8 cellular contexts compared by ENCODE assay signal in the genomic region with DNA sequence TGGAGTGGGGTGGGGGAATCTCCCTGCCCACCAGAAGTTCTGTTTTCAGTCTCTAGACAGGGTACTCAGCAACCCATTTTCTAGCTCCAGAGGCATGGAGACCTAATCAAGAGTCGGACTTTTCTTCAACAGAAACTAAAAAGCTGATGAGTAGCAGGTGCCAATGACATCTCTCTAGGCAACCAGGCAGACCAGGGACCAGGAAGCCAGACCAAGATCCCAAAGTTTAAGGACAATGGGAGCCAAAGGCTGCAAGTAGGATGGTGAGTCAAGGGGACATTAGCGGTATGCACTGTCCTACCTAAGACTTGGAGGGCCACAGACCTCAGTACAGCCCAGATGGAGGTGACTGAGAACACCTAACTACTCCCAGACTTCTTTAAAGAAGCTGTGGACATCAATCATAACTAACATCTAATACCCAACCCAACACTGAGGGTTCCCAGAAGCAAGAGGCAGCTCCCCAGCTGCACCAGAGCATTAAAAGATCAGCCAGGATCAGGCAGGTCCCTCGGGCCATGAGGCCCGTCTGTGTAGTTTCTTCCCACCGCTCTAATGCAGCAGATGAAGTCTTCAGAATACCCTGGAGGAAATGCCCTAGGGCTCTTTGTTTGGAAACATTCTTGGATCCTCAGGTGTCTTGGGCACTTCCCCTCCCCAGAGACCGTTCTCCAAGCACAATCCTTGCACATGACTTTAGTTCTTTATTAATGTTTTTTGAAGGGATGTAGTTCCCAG. TPM values are rescaled to one million over a fixed set of nuclear protein-coding genes. Genes with fewer than 3 reads are reported as not detected.
DNase-seq lines count a peak whose midpoint lies in the region; ATAC-seq lines count a peak whose summit lies in the region.

No MANE protein-coding gene starts in this region.

- no peaks in the 10 kb centered on the region for H3K9me3 ChIP-seq in iPS DF 6.9 (ENCODE audit: control insufficient read depth, insufficient read depth, low read length)

- H3K27me3 Mint-ChIP-seq in activated CD4-positive, alpha-beta memory T cell treated with anti-CD3 and anti-CD28 coated beads, Interleukin-2, amount 10 ng/mL, durations not matched to agents 7 days and 5 days = no peaks in the 10 kb centered on the region
- peaks cover 0 to 5% of the 10 kb centered on the region in 2 donors for H3K27me3 Mint-ChIP-seq in stimulated activated naive B cell treated with anti-CD40 and anti-IgM and Interleukin-4, amounts not matched to agents 10 μg/mL and 1 μg/mL and 100 μg/mL, for 72 hours

- POLR2A ChIA-PET in activated CD4-positive, alpha-beta memory T cell treated with anti-CD3 and anti-CD28 coated beads, Interleukin-2, amount 10 ng/mL, durations not matched to agents 7 days and 5 days (lab: Charles Lee) = interaction anchor here (0.6 to 2.4 kb wide), 10 partner anchors 9 to 449 kb away, joined by 3 to 16 read pairs (median 3); a partner anchor contains a TSS

- CTCF ChIA-PET in activated CD4-positive, alpha-beta memory T cell treated with anti-CD3 and anti-CD28 coated beads, Interleukin-2, amount 10 ng/mL, durations not matched to agents 7 days and 5 days (lab: Charles Lee) = interaction anchor here (0.7 to 2.2 kb wide), 7 partner anchors 8 to 284 kb away, joined by 3 to 6 read pairs (median 3); a partner anchor contains a TSS

- H3K4me1 ChIP-seq in iPS DF 6.9 (ENCODE audit: control insufficient read depth, insufficient read depth, low read length) = peaks cover 3% of the 10 kb centered on the region; the same call in 1 of the 2 replicates

- H3K4me3 ChIP-seq in iPS DF 6.9 (ENCODE audit: low read length) = peak overlapping the region; percentile 78; the same call in 1 of the 2 replicates

- H3K36me3 ChIP-seq in iPS DF 6.9 (ENCODE audit: control insufficient read depth, insufficient read depth, low read length) = peaks cover 12% of the 10 kb centered on the region

- peak overlapping the region; percentile 89 for H3K4me3 Mint-ChIP-seq in activated CD4-positive, alpha-beta memory T cell treated with anti-CD3 and anti-CD28 coated beads, Interleukin-2, amount 10 ng/mL, durations not matched to agents 7 days and 5 days
- H3K4me3 Mint-ChIP-seq in stimulated activated naive B cell treated with anti-CD40 and anti-IgM and Interleukin-4, amounts not matched to agents 10 μg/mL and 1 μg/mL and 100 μg/mL, for 72 hours = peak overlapping the region; percentile 93 to 99

- peaks cover 39% of the 10 kb centered on the region for H3K4me1 Mint-ChIP-seq in activated CD4-positive, alpha-beta memory T cell treated with anti-CD3 and anti-CD28 coated beads, Interleukin-2, amount 10 ng/mL, durations not matched to agents 7 days and 5 days
- peaks cover 25 to 40% of the 10 kb centered on the region in 2 donors for H3K4me1 Mint-ChIP-seq in stimulated activated naive B cell treated with anti-CD40 and anti-IgM and Interleukin-4, amounts not matched to agents 10 μg/mL and 1 μg/mL and 100 μg/mL, for 72 hours

- peak overlapping the region; percentile 81 for H3K27ac Mint-ChIP-seq in activated CD4-positive, alpha-beta memory T cell treated with anti-CD3 and anti-CD28 coated beads, Interleukin-2, amount 10 ng/mL, durations not matched to agents 7 days and 5 days
- peak overlapping the region; percentile 98 for H3K27ac Mint-ChIP-seq in stimulated activated naive B cell treated with anti-CD40 and anti-IgM and Interleukin-4, amounts not matched to agents 10 μg/mL and 1 μg/mL and 100 μg/mL, for 72 hours

- H3K27ac ChIP-seq in iPS DF 6.9 (ENCODE audit: low read length) = no peak overlapping the region

- no CpG with 5 or more reads among the region's 6 CpGs for WGBS in iPS DF 6.9 (ENCODE audit: insufficient coverage, insufficient read length)

- H3K27me3 ChIP-seq in iPS DF 6.9 (ENCODE audit: control insufficient read depth, insufficient read depth, low read length) = no peaks in the 10 kb centered on the region

- DNase-seq in DMS 273 (lab: John Stamatoyannopoulos, UW; ENCODE audit: unreplicated experiment) (peak; percentile 48), DMS 273 treated with DMSO at 0.1 percent for 48 hours (lab: John Stamatoyannopoulos, UW) (no peak), iPS DF 6.9 (ENCODE audit: low read depth, low spot score) (no peak), Ammon's horn (ENCODE audit: low spot score) (no peak), NOMO-1 treated with DMSO at 0.1 percent for 48 hours (lab: John Stamatoyannopoulos, UW; ENCODE audit: unreplicated experiment) (no peak)
- no peak for DNase-seq in activated CD4-positive, alpha-beta memory T cell treated with anti-CD3 and anti-CD28 coated beads, Interleukin-2, amount 10 ng/mL, durations not matched to agents 7 days and 5 days
- no peak for DNase-seq in stimulated activated naive B cell treated with anti-CD40 and anti-IgM and Interleukin-4, amounts not matched to agents 10 μg/mL and 1 μg/mL and 100 μg/mL, for 72 hours

- peak in 1 of 2 donors; percentile 8 for ATAC-seq in stimulated activated naive B cell treated with anti-CD40 and anti-IgM and Interleukin-4, amounts not matched to agents 10 μg/mL and 1 μg/mL and 100 μg/mL, for 72 hours (replicated peaks)
- no peak for ATAC-seq in HG03469 (IDR thresholded peaks at IDR 0.05; ENCODE audit: unreplicated experiment)

- H3K9me3 Mint-ChIP-seq in activated CD4-positive, alpha-beta memory T cell treated with anti-CD3 and anti-CD28 coated beads, Interleukin-2, amount 10 ng/mL, durations not matched to agents 7 days and 5 days = peaks cover 2% of the 10 kb centered on the region
- H3K9me3 Mint-ChIP-seq in stimulated activated naive B cell treated with anti-CD40 and anti-IgM and Interleukin-4, amounts not matched to agents 10 μg/mL and 1 μg/mL and 100 μg/mL, for 72 hours = no peaks in the 10 kb centered on the region

- peaks cover 26% of the 10 kb centered on the region for H3K36me3 Mint-ChIP-seq in activated CD4-positive, alpha-beta memory T cell treated with anti-CD3 and anti-CD28 coated beads, Interleukin-2, amount 10 ng/mL, durations not matched to agents 7 days and 5 days (ENCODE audit: low read depth)
- peaks cover 13 to 40% of the 10 kb centered on the region in 2 donors for H3K36me3 Mint-ChIP-seq in stimulated activated naive B cell treated with anti-CD40 and anti-IgM and Interleukin-4, amounts not matched to agents 10 μg/mL and 1 μg/mL and 100 μg/mL, for 72 hours

RNA-seq across cellular contexts. Expression of a gene that starts 1.0 kb away (rescaled TPM):
- 10 to 100 TPM; 19.9 to 20.9 TPM for total RNA-seq in activated CD4-positive, alpha-beta memory T cell treated with anti-CD3 and anti-CD28 coated beads, Interleukin-2, amount 10 ng/mL, durations not matched to agents 7 days and 5 days

RNA-seq across cellular contexts. Expression of a gene that starts 6.2 kb away (rescaled TPM):
- 1 to 10 TPM; 1.2 to 1.4 TPM for total RNA-seq in activated CD4-positive, alpha-beta memory T cell treated with anti-CD3 and anti-CD28 coated beads, Interleukin-2, amount 10 ng/mL, durations not matched to agents 7 days and 5 days

RNA-seq across cellular contexts. Expression of a gene that starts 32.3 kb away (rescaled TPM):
- total RNA-seq in activated CD4-positive, alpha-beta memory T cell treated with anti-CD3 and anti-CD28 coated beads, Interleukin-2, amount 10 ng/mL, durations not matched to agents 7 days and 5 days = not detected

RNA-seq across cellular contexts. Expression of a gene that starts 44.5 kb away (rescaled TPM):
- 10 to 100 TPM; 61.2 to 61.5 TPM for total RNA-seq in activated CD4-positive, alpha-beta memory T cell treated with anti-CD3 and anti-CD28 coated beads, Interleukin-2, amount 10 ng/mL, durations not matched to agents 7 days and 5 days
